ENCODE assay signal across 21 cellular contexts in the genomic region with DNA sequence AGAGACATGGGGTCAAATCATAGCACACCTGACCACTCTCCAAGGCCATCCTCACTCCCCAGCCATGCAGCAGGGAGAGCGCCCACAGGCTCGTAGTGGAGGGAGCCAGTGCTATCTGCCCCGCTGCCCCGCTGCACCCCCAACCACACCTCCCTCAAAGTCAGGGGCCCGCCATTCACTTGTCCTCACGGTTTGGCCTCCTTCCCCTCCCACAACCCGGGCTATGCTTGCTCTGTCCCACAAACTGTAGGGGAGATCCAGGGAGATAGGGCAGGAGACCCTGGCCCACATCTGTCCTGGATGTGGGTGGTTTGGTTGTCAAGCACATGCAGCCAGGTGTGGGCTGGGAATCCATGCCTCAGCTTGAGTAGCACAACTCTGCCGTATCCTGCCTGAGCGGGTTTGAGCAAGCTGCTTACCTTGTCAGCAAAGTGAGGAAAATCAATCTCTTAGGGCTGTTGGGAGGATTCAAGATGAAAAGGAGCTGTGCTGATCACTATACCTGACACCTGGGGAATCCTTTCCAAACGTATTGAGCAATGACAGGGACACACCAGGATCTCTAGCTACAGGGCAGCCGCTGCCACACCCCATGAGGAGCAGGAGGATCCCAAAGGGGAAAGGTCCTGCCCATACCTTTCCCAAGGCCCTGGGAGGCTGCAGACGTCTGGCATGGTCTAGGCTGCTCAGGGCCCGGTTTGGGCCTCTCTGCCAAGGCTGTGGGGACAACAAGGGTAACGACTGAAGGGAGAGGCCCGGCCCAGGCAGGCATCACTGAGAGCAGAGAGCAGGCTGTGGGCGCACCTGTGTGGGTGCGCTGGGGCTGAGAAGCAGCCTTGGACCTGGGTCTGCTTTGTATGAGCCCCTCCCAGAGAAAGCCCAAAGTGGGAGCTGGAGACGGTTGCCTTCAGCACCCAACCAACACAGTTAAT. TPM values are rescaled to one million over a fixed set of nuclear protein-coding genes. Genes with fewer than 3 reads are reported as not detected.
"Had no signal": no experiment of that assay in that cellular context is flagged by ENCODE, and none has a peak within 500 bp of the region (broad histone marks: within the 10 kb centered on the region; RNA-seq: fewer than 3 reads in every experiment).

No MANE protein-coding gene starts in this region.

- H3K4me1 Mint-ChIP-seq: activated CD4-positive, alpha-beta T cell treated with anti-CD3 and anti-CD28 coated beads for 36 hours had no signal

- H3K4me3 Mint-ChIP-seq: activated CD4-positive, alpha-beta T cell treated with anti-CD3 and anti-CD28 coated beads for 36 hours; activated CD8-positive, alpha-beta T cell treated with anti-CD3 and anti-CD28 coated beads for 36 hours; activated T-cell treated with anti-CD3 and anti-CD28 coated beads, Interleukin-2, amount 50 U/mL, for 72 hours; memory B cell; nephron progenitor cell; stimulated activated naive CD8-positive, alpha-beta T cell treated with anti-CD3 and anti-CD28 coated beads, Interleukin-15, Interleukin-2, amounts not matched to agents 100 ng/mL and 50 ng/mL, for 24 hours; T-cell had no signal

- H3K27ac ChIP-seq: ascending aorta, colonic mucosa, epithelial cell of prostate, pancreas, thoracic aorta, vagina, VCaP had no signal

- H3K4me1 ChIP-seq: colonic mucosa had no signal

- DNase-seq: activated CD4-positive, alpha-beta T cell treated with anti-CD3 and anti-CD28 coated beads for 36 hours; activated CD8-positive, alpha-beta memory T cell treated with anti-CD3 and anti-CD28 coated beads, Interleukin-2, amount 50 U/mL, for 4 hours; activated CD8-positive, alpha-beta T cell treated with anti-CD3 and anti-CD28 coated beads for 36 hours; activated naive CD4-positive, alpha-beta T cell; activated T-cell treated with anti-CD3 and anti-CD28 coated beads, Interleukin-2, amount 50 U/mL, for 72 hours; colonic mucosa; effector CD4-positive, alpha-beta T cell; left colon; nephron progenitor cell; pancreas; stimulated activated CD4-positive, alpha-beta T cell treated with anti-CD3 and anti-CD28 coated beads, Interleukin-15, amount 100 ng/mL, for 24 hours; stimulated activated CD4-positive, alpha-beta T cell treated with anti-CD3 and anti-CD28 coated beads, Interleukin-4, amount 100 ng/mL, for 24 hours; T-cell had no signal

- H3K27me3 ChIP-seq: ascending aorta, colonic mucosa, pancreas, vagina had no signal

- ATAC-seq: activated CD4-positive, alpha-beta T cell treated with anti-CD3 and anti-CD28 coated beads for 36 hours; activated CD8-positive, alpha-beta T cell treated with anti-CD3 and anti-CD28 coated beads for 36 hours; left colon; pancreas; T-cell had no signal

- H3K36me3 Mint-ChIP-seq: memory B cell, T-cell had no signal

- H3K27ac Mint-ChIP-seq: activated CD4-positive, alpha-beta T cell treated with anti-CD3 and anti-CD28 coated beads for 36 hours; activated CD8-positive, alpha-beta T cell treated with anti-CD3 and anti-CD28 coated beads for 36 hours; activated T-cell treated with anti-CD3 and anti-CD28 coated beads, Interleukin-2, amount 50 U/mL, for 72 hours; memory B cell; T-cell had no signal

- H3K9me3 Mint-ChIP-seq: activated CD8-positive, alpha-beta T cell treated with anti-CD3 and anti-CD28 coated beads for 36 hours; activated T-cell treated with anti-CD3 and anti-CD28 coated beads, Interleukin-2, amount 50 U/mL, for 72 hours; T-cell had no signal

- H3K9me3 ChIP-seq: ascending aorta, colonic mucosa, pancreas, thoracic aorta, vagina had no signal

- H3K4me3 ChIP-seq: ascending aorta, colonic mucosa, pancreas, thoracic aorta, vagina had no signal

- H3K36me3 ChIP-seq: ascending aorta, colonic mucosa, pancreas, thoracic aorta, vagina had no signal

RNA-seq across cellular contexts. Expression of a gene that starts 23.3 kb away (rescaled TPM):
- total RNA-seq: activated CD4-positive, alpha-beta T cell treated with anti-CD3 and anti-CD28 coated beads for 36 hours; activated CD8-positive, alpha-beta T cell treated with anti-CD3 and anti-CD28 coated beads for 36 hours had no signal

RNA-seq across cellular contexts. Expression of a gene that starts 28.2 kb away (rescaled TPM):
- total RNA-seq: activated CD4-positive, alpha-beta T cell treated with anti-CD3 and anti-CD28 coated beads for 36 hours; activated CD8-positive, alpha-beta T cell treated with anti-CD3 and anti-CD28 coated beads for 36 hours; ascending aorta; glomerular endothelial cell; T-cell; thoracic aorta had no signal

RNA-seq across cellular contexts. Expression of a gene that starts 47.4 kb away (rescaled TPM):
- total RNA-seq: activated CD4-positive, alpha-beta T cell treated with anti-CD3 and anti-CD28 coated beads for 36 hours; activated CD8-positive, alpha-beta T cell treated with anti-CD3 and anti-CD28 coated beads for 36 hours; activated T-cell treated with anti-CD3 and anti-CD28 coated beads, Interleukin-2, amount 50 U/mL, for 72 hours; ascending aorta; colonic mucosa; glomerular endothelial cell; left colon; T-cell had no signal
